Comparison of ENCODE assay signal across 9 cellular contexts in genomic region chr18:79986726-79987125, GRCh38. TPM values are rescaled to one million over a fixed set of nuclear protein-coding genes. Genes with fewer than 3 reads are reported as not detected.
A peak's percentile ranks its signal among the peaks of the same experiment; 100 is the strongest.
DNase-seq lines count a peak whose midpoint lies in the region; ATAC-seq, FAIRE-seq and TF ChIP-seq lines count a peak whose summit lies in the region.
"Had no signal": no experiment of that assay in that cellular context is flagged by ENCODE, and none has a peak within 500 bp of the region (broad histone marks: within the 10 kb centered on the region; RNA-seq: fewer than 3 reads in every experiment).

No MANE protein-coding gene starts in this region.

- TF ChIP-seq EP300 in neural cell (conservative IDR thresholded peaks at IDR 0.05; ENCODE audit: poor library complexity, severe bottlenecking): no peak

- H2AFZ ChIP-seq in Karpas-422 (ENCODE audit: low read length) (no peak overlapping the region), neural cell (ENCODE audit: low read depth, low read length) (no peak overlapping the region)

- peaks cover 67% of the 10 kb centered on the region for H3K79me2 ChIP-seq in Karpas-422 (ENCODE audit: low read length)
- peaks cover 64% of the 10 kb centered on the region for H3K79me2 ChIP-seq in neural cell (replicated peaks; ENCODE audit: insufficient read depth, low read length)

- H3K9me3 ChIP-seq in CD8-positive, alpha-beta T cell (ENCODE audit: low read length): no peaks in the 10 kb centered on the region
- H3K9me3 ChIP-seq in Karpas-422 (ENCODE audit: low read length): no peaks in the 10 kb centered on the region
- no peaks in the 10 kb centered on the region for H3K9me3 ChIP-seq in neural cell (ENCODE audit: low read length)

- H3K9ac ChIP-seq in Karpas-422 (ENCODE audit: low read length): peak overlapping the region; percentile 98
- H3K9ac ChIP-seq in neural cell (ENCODE audit: low read length): peak overlapping the region; percentile 94

- H3K4me1 ChIP-seq in CD8-positive, alpha-beta T cell (ENCODE audit: insufficient read depth, low read length): peaks cover 59% of the 10 kb centered on the region
- H3K4me1 ChIP-seq in Karpas-422 (ENCODE audit: low read length): peaks cover 22% of the 10 kb centered on the region

- no peak overlapping the region for H3K27ac ChIP-seq in CD8-positive, alpha-beta T cell (ENCODE audit: low read depth, low read length)
- H3K27ac ChIP-seq in Karpas-422 (ENCODE audit: low read length) (no peak overlapping the region), coronary artery (no peak overlapping the region), neural cell (ENCODE audit: low read length) (no peak overlapping the region)

- H3K27ac Mint-ChIP-seq in CD8-positive, alpha-beta T cell: peak overlapping the region; percentile 84

- H4K20me1 ChIP-seq in Karpas-422 (ENCODE audit: insufficient read depth, low read depth, low read length) (peaks cover 60% of the 10 kb centered on the region), neural cell (ENCODE audit: insufficient read depth) (peaks cover 4% of the 10 kb centered on the region)

- H3K4me3 ChIP-seq in CD8-positive, alpha-beta T cell (ENCODE audit: low read depth, low read length): no peak overlapping the region
- H3K4me3 ChIP-seq in Karpas-422 (ENCODE audit: low read length): peak overlapping the region; percentile 71
- H3K4me3 ChIP-seq in coronary artery: peak overlapping the region; percentile 90
- peak overlapping the region; percentile 100 for H3K4me3 ChIP-seq in neural cell (ENCODE audit: low read length)
- no peak overlapping the region for H3K4me3 ChIP-seq in H7 (ENCODE audit: insufficient read depth, low read depth, low read length)

- peak overlapping the region; percentile 90 for H3K4me3 Mint-ChIP-seq in CD8-positive, alpha-beta T cell

- FAIRE-seq in RCC 7860 (lab: Jason Lieb, UNC): no peak

- CTCF ChIA-PET in CD8-positive, alpha-beta T cell (lab: Charles Lee): no interaction called here

- POLR2A ChIA-PET in CD8-positive, alpha-beta T cell (lab: Charles Lee): interaction anchor here (1.2 kb wide), 1 partner anchor 10 kb away, joined by 4 read pairs; no protein-coding TSS in a partner anchor

- H3K9me3 Mint-ChIP-seq in CD8-positive, alpha-beta T cell: no peaks in the 10 kb centered on the region

- intact Hi-C loops in CD8-positive, alpha-beta T cell (cut with DNase I, micrococcal nuclease): loop anchor here (2.0 to 5.0 kb wide), 2 partner anchors 22 to 166 kb away; partner anchors contain the start of gene HSBP1L1 (in 1 of the 2)

- H3K27me3 ChIP-seq in CD8-positive, alpha-beta T cell (ENCODE audit: insufficient read depth, low read length): no peaks in the 10 kb centered on the region
- H3K27me3 ChIP-seq in Karpas-422 (ENCODE audit: low read length) (no peaks in the 10 kb centered on the region), neural cell (ENCODE audit: insufficient read depth, low read depth, low read length) (no peaks in the 10 kb centered on the region), H7 (ENCODE audit: control insufficient read depth, insufficient read depth, low read length) (no peaks in the 10 kb centered on the region)

- ATAC-seq in CD8-positive, alpha-beta T cell: no peak
- no peak for ATAC-seq in HG03159 (IDR thresholded peaks at IDR 0.05; ENCODE audit: unreplicated experiment)

- H3K36me3 Mint-ChIP-seq in CD8-positive, alpha-beta T cell: peaks cover 40% of the 10 kb centered on the region

- peaks cover 62% of the 10 kb centered on the region for H3K4me1 Mint-ChIP-seq in CD8-positive, alpha-beta T cell (ENCODE audit: low read depth)

- H3F3A ChIP-seq in neural cell (ENCODE audit: insufficient read depth, low read length, poor library complexity, severe bottlenecking): no peaks in the 10 kb centered on the region

- no peak for TF ChIP-seq CTCF in CD8-positive, alpha-beta T cell (IDR thresholded peaks at IDR 0.05)
- TF ChIP-seq CTCF in coronary artery (IDR thresholded peaks at IDR 0.05): no peak
- TF ChIP-seq CTCF in neural cell (IDR thresholded peaks at IDR 0.05; ENCODE audit: poor library complexity, severe bottlenecking): no peak

- H3K36me3 ChIP-seq in CD8-positive, alpha-beta T cell (ENCODE audit: insufficient read depth, low read length): no peaks in the 10 kb centered on the region
- peaks cover 34% of the 10 kb centered on the region for H3K36me3 ChIP-seq in Karpas-422 (ENCODE audit: insufficient read depth, low read length)
- no peaks in the 10 kb centered on the region for H3K36me3 ChIP-seq in neural cell (ENCODE audit: insufficient read depth, low read length)
- peaks cover 7% of the 10 kb centered on the region for H3K36me3 ChIP-seq in H7 (replicated peaks; ENCODE audit: control insufficient read depth, insufficient read depth, low read length)

- no peaks in the 10 kb centered on the region for H3K27me3 Mint-ChIP-seq in CD8-positive, alpha-beta T cell (ENCODE audit: low read depth)

- no peak for DNase-seq in CD8-positive, alpha-beta T cell
- DNase-seq in Karpas-422: no peak
- DNase-seq in coronary artery (ENCODE audit: low spot score): no peak
- no peak for DNase-seq in H7
- DNase-seq in RCC 7860 (ENCODE audit: low spot score): no peak
- no peak for DNase-seq in NCI-H1436 treated with DMSO at 0.1 percent for 48 hours (lab: John Stamatoyannopoulos, UW)
- DNase-seq: NCI-H446 treated with DMSO at 0.1 percent for 48 hours had no signal

- H3K9me2 ChIP-seq in Karpas-422 (replicated peaks; ENCODE audit: insufficient read depth, low read length) (no peaks in the 10 kb centered on the region), neural cell (ENCODE audit: insufficient read depth, low read length) (no peaks in the 10 kb centered on the region)

- H3K4me2 ChIP-seq in Karpas-422 (ENCODE audit: low read depth, low read length, poor library complexity, severe bottlenecking) (peak overlapping the region; percentile 82), neural cell (ENCODE audit: low read length) (peak overlapping the region; percentile 76)

- no peak for TF ChIP-seq RAD21 in neural cell (conservative IDR thresholded peaks at IDR 0.05)

TF ChIP-seq in neural cell, 6 proteins besides CTCF, POLR2A, EP300 and RAD21:
- TF ChIP-seq, protein P1, sequence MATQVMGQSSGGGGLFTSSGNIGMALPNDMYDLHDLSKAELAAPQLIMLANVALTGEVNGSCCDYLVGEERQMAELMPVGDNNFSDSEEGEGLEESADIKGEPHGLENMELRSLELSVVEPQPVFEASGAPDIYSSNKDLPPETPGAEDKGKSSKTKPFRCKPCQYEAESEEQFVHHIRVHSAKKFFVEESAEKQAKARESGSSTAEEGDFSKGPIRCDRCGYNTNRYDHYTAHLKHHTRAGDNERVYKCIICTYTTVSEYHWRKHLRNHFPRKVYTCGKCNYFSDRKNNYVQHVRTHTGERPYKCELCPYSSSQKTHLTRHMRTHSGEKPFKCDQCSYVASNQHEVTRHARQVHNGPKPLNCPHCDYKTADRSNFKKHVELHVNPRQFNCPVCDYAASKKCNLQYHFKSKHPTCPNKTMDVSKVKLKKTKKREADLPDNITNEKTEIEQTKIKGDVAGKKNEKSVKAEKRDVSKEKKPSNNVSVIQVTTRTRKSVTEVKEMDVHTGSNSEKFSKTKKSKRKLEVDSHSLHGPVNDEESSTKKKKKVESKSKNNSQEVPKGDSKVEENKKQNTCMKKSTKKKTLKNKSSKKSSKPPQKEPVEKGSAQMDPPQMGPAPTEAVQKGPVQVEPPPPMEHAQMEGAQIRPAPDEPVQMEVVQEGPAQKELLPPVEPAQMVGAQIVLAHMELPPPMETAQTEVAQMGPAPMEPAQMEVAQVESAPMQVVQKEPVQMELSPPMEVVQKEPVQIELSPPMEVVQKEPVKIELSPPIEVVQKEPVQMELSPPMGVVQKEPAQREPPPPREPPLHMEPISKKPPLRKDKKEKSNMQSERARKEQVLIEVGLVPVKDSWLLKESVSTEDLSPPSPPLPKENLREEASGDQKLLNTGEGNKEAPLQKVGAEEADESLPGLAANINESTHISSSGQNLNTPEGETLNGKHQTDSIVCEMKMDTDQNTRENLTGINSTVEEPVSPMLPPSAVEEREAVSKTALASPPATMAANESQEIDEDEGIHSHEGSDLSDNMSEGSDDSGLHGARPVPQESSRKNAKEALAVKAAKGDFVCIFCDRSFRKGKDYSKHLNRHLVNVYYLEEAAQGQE (IDR thresholded peaks at IDR 0.05; ENCODE audit: borderline replicate concordance): no peak
- no peak for TF ChIP-seq MXI1 (conservative IDR thresholded peaks at IDR 0.05; ENCODE audit: poor library complexity, severe bottlenecking)
- no peak for TF ChIP-seq SMC3 (conservative IDR thresholded peaks at IDR 0.05; ENCODE audit: poor library complexity)
- TF ChIP-seq EZH2 (IDR thresholded peaks at IDR 0.05; ENCODE audit: borderline replicate concordance, insufficient read depth, low read length, poor library complexity, severe bottlenecking): no peak
- no peak for TF ChIP-seq TAF1 (IDR thresholded peaks at IDR 0.05; ENCODE audit: low read depth)
- no peak for TF ChIP-seq POLR2AphosphoS5 (IDR thresholded peaks at IDR 0.05)

RNA-seq across cellular contexts. Expression of gene TXNL4A, which starts 1.6 kb away (rescaled TPM):
- total RNA-seq in CD8-positive, alpha-beta T cell: 10 to 100 TPM; 62.0 to 69.0 TPM
- 128 and 186 TPM in 2 replicates for total RNA-seq in Karpas-422 (2014; rRNA removed; shearing (Covaris generic); ENCODE audit: low replicate concordance)
- 131 and 163 TPM in 2 replicates for polyA plus RNA-seq in neural cell
- polyA minus RNA-seq in neural cell: 48.2 and 52.1 TPM in 2 replicates
- total RNA-seq in H7 (2014; rRNA removed; shearing (Covaris generic)): 80.2 and 98.4 TPM in 2 replicates

RNA-seq across cellular contexts. Expression of gene HSBP1L1, which starts 22.3 kb away (rescaled TPM):
- total RNA-seq in CD8-positive, alpha-beta T cell: 10 to 100 TPM; 19.0 to 20.4 TPM
- 11.4 and 21.3 TPM in 2 replicates for total RNA-seq in Karpas-422 (2014; rRNA removed; shearing (Covaris generic); ENCODE audit: low replicate concordance)
- 0.66 and 0.84 TPM in 2 replicates for polyA plus RNA-seq in neural cell
- polyA minus RNA-seq in neural cell: not detected in 2 replicates
- 1.6 and 2.8 TPM in 2 replicates for total RNA-seq in H7 (2014; rRNA removed; shearing (Covaris generic))

RNA-seq across cellular contexts. Expression of gene SLC66A2, which starts 35.3 kb away (rescaled TPM):
- 10 to 100 TPM; 50.0 to 53.4 TPM for total RNA-seq in CD8-positive, alpha-beta T cell
- total RNA-seq in Karpas-422 (2014; rRNA removed; shearing (Covaris generic); ENCODE audit: low replicate concordance): 43.1 and 121 TPM in 2 replicates
- 66.7 and 68.2 TPM in 2 replicates for polyA plus RNA-seq in neural cell
- polyA minus RNA-seq in neural cell: 65.5 and 73.0 TPM in 2 replicates
- 19.6 and 28.6 TPM in 2 replicates for total RNA-seq in H7 (2014; rRNA removed; shearing (Covaris generic))

RNA-seq across cellular contexts. Expression of gene RBFA, which starts 47.5 kb away (rescaled TPM):
- 10 to 100 TPM; 10.4 to 11.9 TPM for total RNA-seq in CD8-positive, alpha-beta T cell
- total RNA-seq in Karpas-422 (2014; rRNA removed; shearing (Covaris generic); ENCODE audit: low replicate concordance): 68.8 and 76.4 TPM in 2 replicates
- polyA plus RNA-seq in neural cell: 78.1 and 86.8 TPM in 2 replicates
- polyA minus RNA-seq in neural cell: 53.3 and 56.5 TPM in 2 replicates
- total RNA-seq in H7 (2014; rRNA removed; shearing (Covaris generic)): 37.2 and 45.2 TPM in 2 replicates

Comparison
In these comparisons a context has a peak if more than half of its experiments do, and no peak if none do; other contexts are left out.
1. H3K4me3 ChIP-seq: peak in Karpas-422 (single experiment), coronary artery (single experiment) and neural cell (single experiment); none in CD8-positive, alpha-beta T cell (single experiment) and H7 (single experiment).